14 cellular contexts compared by ENCODE assay signal in the genomic region with DNA sequence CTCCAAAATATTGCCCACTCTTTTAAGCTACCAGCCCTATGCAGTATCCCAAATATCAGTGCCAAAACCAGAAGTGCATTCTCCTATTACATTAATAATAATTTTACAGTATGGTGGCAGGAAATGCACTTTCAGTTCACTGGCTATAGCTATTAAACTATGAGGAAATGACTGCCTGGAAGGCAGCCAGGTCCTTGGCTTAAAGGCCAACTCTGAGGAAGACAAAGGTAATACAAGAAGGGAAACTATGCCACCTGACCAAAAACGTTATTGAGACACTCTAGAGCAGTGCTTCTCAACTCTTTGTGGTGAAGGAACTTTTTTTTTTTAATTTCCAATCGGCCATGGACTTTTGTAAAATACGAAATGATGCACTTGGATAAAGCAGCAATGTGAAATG.
A peak's percentile ranks its signal among the peaks of the same experiment; 100 is the strongest.
DNase-seq lines count a peak whose midpoint lies in the region; ATAC-seq and TF ChIP-seq lines count a peak whose summit lies in the region.
"Had no signal": no experiment of that assay in that cellular context is flagged by ENCODE, and none has a peak within 500 bp of the region (broad histone marks: within the 10 kb centered on the region; RNA-seq: fewer than 3 reads in every experiment).

No MANE protein-coding gene starts in this region.

- no peaks in the 10 kb centered on the region for H3K36me3 ChIP-seq in mammary epithelial cell (ENCODE audit: insufficient read depth, low read length)
- no peaks in the 10 kb centered on the region for H3K36me3 ChIP-seq in parathyroid adenoma (ENCODE audit: control insufficient read depth, insufficient read depth, low read length)
- H3K36me3 ChIP-seq: brain microvascular endothelial cell had no signal

- H3K9ac ChIP-seq in mammary epithelial cell (ENCODE audit: insufficient read depth, low read length): no peak overlapping the region
- peak overlapping the region; percentile 6 for H3K9ac ChIP-seq in parathyroid adenoma

- H2AFZ ChIP-seq in mammary epithelial cell (ENCODE audit: low read depth, low read length) (no peak overlapping the region), parathyroid adenoma (no peak overlapping the region)

- dilution Hi-C loops in mammary epithelial cell (cut with HindIII; ENCODE audit: low sequenced_read_pairs): no loop called here

- H3K4me2 ChIP-seq in mammary epithelial cell (ENCODE audit: insufficient read depth, low read depth, low read length) (no peak overlapping the region), parathyroid adenoma (ENCODE audit: low read length) (no peak overlapping the region)

- CTCF ChIA-PET in mammary epithelial cell (lab: Charles Lee; ENCODE audit: low non-redundant PET): no interaction called here

- intact Hi-C loops in mammary epithelial cell (cut with micrococcal nuclease): no loop called here
- intact Hi-C loops in dorsolateral prefrontal cortex (cut with DNase I): no loop called here

- H3K79me2 ChIP-seq in mammary epithelial cell (ENCODE audit: insufficient read depth, low read length) (no peaks in the 10 kb centered on the region), parathyroid adenoma (no peaks in the 10 kb centered on the region)

- H3K27ac ChIP-seq in mammary epithelial cell (ENCODE audit: insufficient read depth, low read depth, low read length): no peak overlapping the region
- no peak overlapping the region for H3K27ac ChIP-seq in parathyroid adenoma
- no peak overlapping the region for H3K27ac ChIP-seq in dorsolateral prefrontal cortex
- H3K27ac ChIP-seq: brain microvascular endothelial cell had no signal

- no peaks in the 10 kb centered on the region for H3K4me1 ChIP-seq in mammary epithelial cell (ENCODE audit: insufficient read depth, low read length)
- H3K4me1 ChIP-seq in parathyroid adenoma: no peaks in the 10 kb centered on the region
- H3K4me1 ChIP-seq: Caco-2 had no signal

- WGBS in mammary epithelial cell (ENCODE audit: low coverage, missing lambda C conversion rate): 30% methylated on average over 3 of the region's 3 CpGs

- no peak for ATAC-seq in GM18858 (IDR thresholded peaks at IDR 0.05; ENCODE audit: unreplicated experiment)
- ATAC-seq: activated T-helper 17 cell treated with anti-CD3 and anti-CD28 coated beads, Interleukin-2, amount 50 U/mL, for 72 hours; natural killer cell had no signal

- in situ Hi-C loops in mammary epithelial cell (cut with MboI; ENCODE audit: low sequenced_read_pairs in 2 of 2): no loop called here

- H3K27me3 ChIP-seq in mammary epithelial cell (ENCODE audit: insufficient read depth, low read length): no peaks in the 10 kb centered on the region
- no peaks in the 10 kb centered on the region for H3K27me3 ChIP-seq in parathyroid adenoma (ENCODE audit: control insufficient read depth, insufficient read depth, low read length)
- H3K27me3 ChIP-seq in dorsolateral prefrontal cortex: peaks cover 0 to 26% (median 4%) of the 10 kb centered on the region in 45 donors
- H3K27me3 ChIP-seq: brain microvascular endothelial cell had no signal

- H3K9me3 ChIP-seq in mammary epithelial cell (replicated peaks; ENCODE audit: insufficient read depth, low read length) (peaks cover 9% of the 10 kb centered on the region), parathyroid adenoma (ENCODE audit: control insufficient read depth, low read length) (no peaks in the 10 kb centered on the region)
- H3K9me3 ChIP-seq: Caco-2 had no signal

- peak; percentile 16 for DNase-seq in NCI-H345 (lab: John Stamatoyannopoulos, UW)
- no peak for DNase-seq in NCI-H345 treated with DMSO at 0.1 percent for 48 hours (lab: John Stamatoyannopoulos, UW; ENCODE audit: unreplicated experiment)
- DNase-seq in NCI-H2029 (lab: John Stamatoyannopoulos, UW): peak; percentile 54
- DNase-seq in mammary epithelial cell: peak; percentile 2
- DNase-seq in dorsolateral prefrontal cortex: no peak
- DNase-seq in GM03348 (ENCODE audit: low spot score): no peak
- DNase-seq: activated CD4-positive, alpha-beta T cell treated with anti-CD3 and anti-CD28 coated beads for 48 hours; brain microvascular endothelial cell; Caco-2; KG1; natural killer cell had no signal

- no peaks in the 10 kb centered on the region for H4K20me1 ChIP-seq in mammary epithelial cell (ENCODE audit: insufficient read depth, low read length)

- H3K4me3 ChIP-seq in mammary epithelial cell (replicated peaks in 1 of 3; ENCODE audit: insufficient read depth in 1 of 3, low read depth in 2 of 3, low read length in 3 of 3) (no peak overlapping the region), parathyroid adenoma (ENCODE audit: low read depth, low read length) (no peak overlapping the region), dorsolateral prefrontal cortex (no peak overlapping the region)

- TF ChIP-seq CTCF in mammary epithelial cell (conservative IDR thresholded peaks at IDR 0.05 in 1 of 2, IDR thresholded peaks at IDR 0.05 in 1 of 2; ENCODE audit: extremely low read depth in 1 of 2, insufficient read depth in 1 of 2, low read depth in 1 of 2, low read length in 2 of 2) (no peak), parathyroid adenoma (IDR thresholded peaks at IDR 0.05) (no peak), dorsolateral prefrontal cortex (IDR thresholded peaks at IDR 0.05 in 54 of 56, conservative IDR thresholded peaks at IDR 0.05 in 2 of 56; ENCODE audit: low read depth in 1 of 56, partially characterized antibody in 56 of 56) (no peak)

- no TSS peak for BruUV-seq in mammary epithelial cell (replicated peaks; lab: Mats Ljungman, UMichigan)

Comparison
In these comparisons a context has a peak if more than half of its experiments do, and no peak if none do; other contexts are left out.
1. DNase-seq: peak in NCI-H345 (single experiment), NCI-H2029 (single experiment) and mammary epithelial cell (single experiment); none in NCI-H345 treated with DMSO at 0.1 percent for 48 hours (single experiment), dorsolateral prefrontal cortex (0 of 10) and GM03348 (single experiment).